ENCODE assay signal across 9 cellular contexts in genomic region chr11:616320-617220, GRCh38. TPM values are rescaled to one million over a fixed set of nuclear protein-coding genes. Genes with fewer than 3 reads are reported as not detected.
DNase-seq lines count a peak whose midpoint lies in the region; ATAC-seq and TF ChIP-seq lines count a peak whose summit lies in the region.
"Had no signal": no experiment of that assay in that cellular context is flagged by ENCODE, and none has a peak within 500 bp of the region (broad histone marks: within the 10 kb centered on the region; RNA-seq: fewer than 3 reads in every experiment).

No MANE protein-coding gene starts in this region.

- H3K27ac ChIP-seq in C4-2B = peak overlapping the region; percentile 78
- H3K27ac ChIP-seq in colonic mucosa = peak overlapping the region; percentile 95

- H2AFZ ChIP-seq in Loucy (ENCODE audit: low read length) = no peak overlapping the region

- no peaks in the 10 kb centered on the region for H3K9me2 ChIP-seq in Loucy (replicated peaks; ENCODE audit: low read depth, low read length)

- TF ChIP-seq CTCF in C4-2B (conservative IDR thresholded peaks at IDR 0.05) (no peak), Loucy (conservative IDR thresholded peaks at IDR 0.05; ENCODE audit: low read length) (no peak), colonic mucosa (IDR thresholded peaks at IDR 0.05) (no peak), natural killer cell (IDR thresholded peaks at IDR 0.05) (no peak)

- H3K9me3 ChIP-seq in Loucy (ENCODE audit: insufficient read depth, low read depth, low read length) = no peaks in the 10 kb centered on the region
- no peaks in the 10 kb centered on the region for H3K9me3 ChIP-seq in colonic mucosa

- ATAC-seq in natural killer cell = no peak
- no peak for ATAC-seq in GM21515 (IDR thresholded peaks at IDR 0.05; ENCODE audit: unreplicated experiment)

- peaks cover 13% of the 10 kb centered on the region for H4K20me1 ChIP-seq in Loucy (ENCODE audit: insufficient read depth, low read length, poor library complexity, severe bottlenecking)

- peaks cover 4% of the 10 kb centered on the region for H3K4me1 ChIP-seq in Loucy (ENCODE audit: insufficient read depth, low read length, poor library complexity, severe bottlenecking)
- H3K4me1 ChIP-seq in colonic mucosa = peaks cover 40% of the 10 kb centered on the region

- no peaks in the 10 kb centered on the region for H3K9me3 Mint-ChIP-seq in natural killer cell

- peak overlapping the region; percentile 69 for H3K9ac ChIP-seq in Loucy (ENCODE audit: low read depth, low read length, poor library complexity, severe bottlenecking)
- H3K9ac ChIP-seq in colonic mucosa (ENCODE audit: low read depth in 2 of 2, low read length in 2 of 2) = no peak overlapping the region

- H3K4me1 Mint-ChIP-seq in natural killer cell = peaks cover 6 to 22% of the 10 kb centered on the region in 2 donors

- DNase-seq in colonic mucosa = no peak
- DNase-seq in natural killer cell = no peak
- DNase-seq in mesenteric fat pad (ENCODE audit: low spot score) = no peak
- no peak for DNase-seq in C1 segment of cervical spinal cord (lab: John Stamatoyannopoulos, UW)
- DNase-seq in superior temporal gyrus (ENCODE audit: extremely low spot score) = no peak

- intact Hi-C loops in colonic mucosa (cut with DNase I) = loop anchor here (5.0 kb wide), 1 partner anchor 39 kb away; the partner anchor contains the start of gene PHRF1
- intact Hi-C loops in natural killer cell (cut with micrococcal nuclease) = loop anchor here (5.0 to 10.0 kb wide), 2 partner anchors 39 to 108 kb away; partner anchors contain the start of gene PHRF1

- H3K36me3 Mint-ChIP-seq in natural killer cell = no peaks in the 10 kb centered on the region

- H3K27me3 ChIP-seq in Loucy (ENCODE audit: insufficient read depth, low read length, poor library complexity, severe bottlenecking) (no peaks in the 10 kb centered on the region), colonic mucosa (no peaks in the 10 kb centered on the region)

- H3F3A ChIP-seq in Loucy (ENCODE audit: low read depth) = no peaks in the 10 kb centered on the region

- peaks cover 17% of the 10 kb centered on the region; the same call in 1 of the 2 replicates for H3K36me3 ChIP-seq in Loucy (ENCODE audit: insufficient read depth, low read length)
- H3K36me3 ChIP-seq in colonic mucosa = peaks cover 11% of the 10 kb centered on the region

- peak overlapping the region; percentile 92 for H3K4me3 Mint-ChIP-seq in natural killer cell

- peak overlapping the region; percentile 92 for H3K4me2 ChIP-seq in Loucy (ENCODE audit: low read depth, low read length, poor library complexity, severe bottlenecking)

- H3K27ac Mint-ChIP-seq in natural killer cell = peak overlapping the region; percentile 89

- H3K27me3 Mint-ChIP-seq in natural killer cell (ENCODE audit: low read depth in 2 of 2) = no peaks in the 10 kb centered on the region

- H3K79me2 ChIP-seq in Loucy (ENCODE audit: insufficient read depth, low read length) = no peaks in the 10 kb centered on the region

- H3K4me3 ChIP-seq in Loucy (ENCODE audit: low read length, poor library complexity, severe bottlenecking) (peak overlapping the region; percentile 82), colonic mucosa (peak overlapping the region; percentile 69)

RNA-seq across cellular contexts. Expression of gene IRF7, which starts 0.8 kb away (rescaled TPM):
- total RNA-seq in colonic mucosa (10 to 100 TPM; 22.1 to 25.6 TPM), natural killer cell (10 to 100 TPM; 63.3 to 97.3 (median 77.3) TPM), mesenteric fat pad (29.1 TPM)

RNA-seq across cellular contexts. Expression of gene CDHR5, which starts 8.2 kb away (rescaled TPM):
- total RNA-seq in colonic mucosa (100 to 1,000 TPM; 140 to 310 TPM), natural killer cell (not detected), mesenteric fat pad (1.1 TPM)
- total RNA-seq: G401 had no signal

RNA-seq across cellular contexts. Expression of gene SCT, which starts 10.4 kb away (rescaled TPM):
- total RNA-seq in colonic mucosa (1 to 10 TPM; 1.1 to 3.2 TPM), natural killer cell (not detected), mesenteric fat pad (not detected)
- total RNA-seq: G401 had no signal

RNA-seq across cellular contexts. Expression of gene DRD4, which starts 20.5 kb away (rescaled TPM):
- total RNA-seq in colonic mucosa (under 1 TPM; 0.69 to 0.79 TPM), natural killer cell (1 to 10 TPM in 1 of 3 donors, under 1 TPM in 2; 0.49 to 1.2 (median 0.61) TPM), mesenteric fat pad (0.71 TPM)
- total RNA-seq: G401 had no signal

RNA-seq across cellular contexts. Expression of gene PHRF1, which starts 40.3 kb away (rescaled TPM):
- total RNA-seq in colonic mucosa (10 to 100 TPM; 29.4 to 41.9 TPM), natural killer cell (10 to 100 TPM; 46.1 to 52.0 (median 46.9) TPM), mesenteric fat pad (29.3 TPM)

Comparison
In these comparisons a context has a peak if more than half of its experiments do, and no peak if none do; other contexts are left out.
1. RNA of gene CDHR5, which starts 8.2 kb away (total RNA-seq): 140 to 310 TPM in colonic mucosa; 1.1 TPM in mesenteric fat pad (single experiment) and not detected in natural killer cell; every median in the first group is over 10 times any median in the second.